17 cellular contexts compared by ENCODE assay signal in the genomic region with DNA sequence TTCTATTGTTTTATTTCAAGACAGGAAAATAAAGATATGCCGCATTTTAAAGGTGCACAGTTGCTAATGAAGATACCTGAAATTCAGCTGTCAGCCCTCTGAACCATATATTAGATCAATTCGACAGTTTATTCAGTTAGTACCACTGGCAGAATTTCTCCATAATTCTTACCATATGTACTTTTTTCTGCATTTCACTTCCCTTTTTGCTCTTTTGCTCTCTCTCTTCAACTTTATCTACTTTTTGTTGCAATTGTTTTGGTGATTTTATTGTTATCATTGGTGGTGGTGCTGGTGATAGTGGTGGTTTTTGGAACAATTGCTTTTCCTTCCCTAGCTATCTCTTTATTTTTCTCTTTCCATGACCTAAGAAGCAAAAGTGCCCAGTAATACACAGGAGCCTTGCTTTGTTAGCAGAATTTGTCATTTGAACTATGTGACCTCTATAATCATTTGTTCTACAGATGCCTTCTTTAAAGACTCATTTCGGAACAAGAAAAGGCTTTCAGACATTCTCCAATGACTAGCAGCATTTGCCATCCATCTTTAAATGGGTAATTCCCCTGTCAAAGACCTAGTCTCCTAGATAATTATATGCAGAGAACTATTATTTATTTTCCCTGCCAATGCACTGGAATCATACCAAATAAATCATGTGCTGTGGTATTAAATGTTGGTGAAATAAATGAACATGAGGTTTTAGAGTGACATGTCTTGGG.
DNase-seq lines count a peak whose midpoint lies in the region; ATAC-seq and TF ChIP-seq lines count a peak whose summit lies in the region.
"Had no signal": no experiment of that assay in that cellular context is flagged by ENCODE, and none has a peak within 500 bp of the region (broad histone marks: within the 10 kb centered on the region; RNA-seq: fewer than 3 reads in every experiment).

No MANE protein-coding gene starts in this region.

- no peak overlapping the region for H3K27ac ChIP-seq in right cardiac atrium (ENCODE audit: low read length)
- peak overlapping the region in 3 of 10 donors; percentile 1 to 42 (median 4) for H3K27ac ChIP-seq in heart right ventricle
- 0 out of 2 replicates have a peak overlapping the region, but pooled peaks have one; percentile 21 for H3K27ac ChIP-seq in SJCRH30
- H3K27ac ChIP-seq in uterus = peak overlapping the region; percentile 6 to 92
- H3K27ac ChIP-seq: dorsolateral prefrontal cortex, left lung had no signal

- H3K27me3 ChIP-seq in right cardiac atrium (ENCODE audit: control insufficient read depth, insufficient read depth) (no peaks in the 10 kb centered on the region), heart right ventricle (no peaks in the 10 kb centered on the region), SJCRH30 (no peaks in the 10 kb centered on the region), uterus (no peaks in the 10 kb centered on the region)
- H3K27me3 ChIP-seq: dorsolateral prefrontal cortex, left lung had no signal

- ATAC-seq in right cardiac atrium = peak; percentile 29 to 85
- no peak for ATAC-seq in heart right ventricle
- ATAC-seq in GM21381 (IDR thresholded peaks at IDR 0.05; ENCODE audit: unreplicated experiment) = no peak
- ATAC-seq: activated CD8-positive, alpha-beta T cell treated with anti-CD3 and anti-CD28 coated beads, Interleukin-2, amount 10 ng/mL, durations not matched to agents 7 days and 5 days; activated T-helper 17 cell treated with anti-CD3 and anti-CD28 coated beads, Interleukin-2, amount 50 U/mL, for 72 hours; left lung; Right ventricle myocardium inferior had no signal

- H3K4me3 ChIP-seq in right cardiac atrium (ENCODE audit: low read length) (no peak overlapping the region), heart right ventricle (no peak overlapping the region), SJCRH30 (no peak overlapping the region), fibroblast of pulmonary artery (replicated peaks; ENCODE audit: low read depth, low read length) (no peak overlapping the region), uterus (no peak overlapping the region)
- H3K4me3 ChIP-seq: dorsolateral prefrontal cortex, left lung had no signal

- H3K9me3 ChIP-seq in right cardiac atrium (ENCODE audit: control insufficient read depth, low read length) = no peaks in the 10 kb centered on the region
- H3K9me3 ChIP-seq in heart right ventricle = no peaks in the 10 kb centered on the region
- no peaks in the 10 kb centered on the region for H3K9me3 ChIP-seq in SJCRH30 (replicated peaks)
- H3K9me3 ChIP-seq in uterus = no peaks in the 10 kb centered on the region
- H3K9me3 ChIP-seq: left lung had no signal

- TF ChIP-seq CTCF in heart right ventricle (IDR thresholded peaks at IDR 0.05) (no peak), fibroblast of pulmonary artery (IDR thresholded peaks at IDR 0.05; ENCODE audit: low read length, missing control alignments) (no peak), uterus (IDR thresholded peaks at IDR 0.05) (no peak)

- intact Hi-C loops in right cardiac atrium (cut with DNase I) = no loop called here
- intact Hi-C loops in heart right ventricle (cut with DNase I) = no loop called here
- intact Hi-C loops in uterus (cut with DNase I; ENCODE audit: low total_unique reads) = no loop called here

- H3K4me1 ChIP-seq in right cardiac atrium (ENCODE audit: control insufficient read depth, insufficient read depth, low read length) (no peaks in the 10 kb centered on the region), heart right ventricle (peaks cover 0 to 70% (median 30%) of the 10 kb centered on the region in 9 donors), SJCRH30 (peaks cover 24% of the 10 kb centered on the region), uterus (peaks cover 0 to 5% of the 10 kb centered on the region in 2 donors)

- WGBS in right cardiac atrium = 74% methylated on average over 3 of the region's 3 CpGs
- WGBS in heart right ventricle, 2 donors = 83 to 91% methylated on average over 3 of the region's 3 CpGs

- H3K36me3 ChIP-seq in heart right ventricle (no peaks in the 10 kb centered on the region), SJCRH30 (no peaks in the 10 kb centered on the region), uterus (no peaks in the 10 kb centered on the region)
- H3K36me3 ChIP-seq: left lung had no signal

- DNase-seq in right cardiac atrium (no peak), heart right ventricle (no peak), SJCRH30 (peak in 1 of 2 experiments; percentile 0), fibroblast of pulmonary artery (ENCODE audit: low read depth) (peak; percentile 36), uterus (no peak), amniotic stem cell (lab: John Stamatoyannopoulos, UW) (no peak), AG08395 (ENCODE audit: low spot score) (no peak)
- DNase-seq: activated CD8-positive, alpha-beta T cell treated with anti-CD3 and anti-CD28 coated beads, Interleukin-2, amount 10 ng/mL, durations not matched to agents 7 days and 5 days; CD8-positive, alpha-beta memory T cell; dorsolateral prefrontal cortex; left lung; naive B cell; NCI-H1694; NCI-H526 treated with DMSO at 0.1 percent for 48 hours had no signal

- no peak for TF ChIP-seq POLR2A in uterus (IDR thresholded peaks at IDR 0.05)

Comparison
In these comparisons a context has a peak if more than half of its experiments do, and no peak if none do; other contexts are left out.
1. ATAC-seq: peak in right cardiac atrium (2 of 2); none in heart right ventricle (0 of 8) and GM21381 (single experiment).